In the genomic region with DNA sequence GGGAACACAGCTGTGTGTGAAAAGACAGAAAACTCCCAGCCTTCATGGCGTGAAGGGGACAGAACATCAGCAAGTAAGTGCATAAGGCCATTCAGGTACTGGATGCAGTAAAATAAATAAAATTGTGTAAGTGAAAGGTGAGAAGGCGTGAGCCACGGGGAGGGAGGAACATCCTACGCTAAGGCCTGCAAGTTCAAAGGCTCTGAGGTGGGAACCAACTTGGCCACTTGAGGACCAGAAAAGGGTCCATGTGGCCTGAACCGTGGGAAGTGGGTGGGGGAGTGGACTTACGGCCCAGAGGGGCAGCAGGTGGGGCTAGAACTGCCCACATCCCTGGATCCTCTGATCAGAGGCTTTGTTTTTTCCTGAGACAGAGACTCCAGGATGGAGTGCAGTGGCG, we compare ENCODE assay signal across 7 cellular contexts. TPM values are rescaled to one million over a fixed set of nuclear protein-coding genes. Genes with fewer than 3 reads are reported as not detected.
DNase-seq lines count a peak whose midpoint lies in the region; ATAC-seq and TF ChIP-seq lines count a peak whose summit lies in the region.
"Had no signal": no experiment of that assay in that cellular context is flagged by ENCODE, and none has a peak within 500 bp of the region (broad histone marks: within the 10 kb centered on the region; RNA-seq: fewer than 3 reads in every experiment).

No MANE protein-coding gene starts in this region.

- TF ChIP-seq CTCF in endothelial cell (IDR thresholded peaks at IDR 0.05; ENCODE audit: unreplicated experiment): no peak

- no peaks in the 10 kb centered on the region for H3K36me3 Mint-ChIP-seq in activated T-cell treated with anti-CD3 and anti-CD28 coated beads, Interleukin-2, amount 50 U/mL, for 4 hours (ENCODE audit: insufficient read depth)
- no peaks in the 10 kb centered on the region for H3K36me3 Mint-ChIP-seq in endothelial cell (ENCODE audit: low read depth, unreplicated experiment)
- no peaks in the 10 kb centered on the region for H3K36me3 Mint-ChIP-seq in stimulated activated effector memory CD8-positive, alpha-beta T cell treated with anti-CD3 and anti-CD28 coated beads, Interleukin-12 subunit alpha, Interleukin-12 subunit beta, amount 100 ng/mL, for 72 hours
- H3K36me3 Mint-ChIP-seq: activated CD8-positive, alpha-beta memory T cell treated with anti-CD3 and anti-CD28 coated beads, Interleukin-2, amount 10 ng/mL, durations not matched to agents 7 days and 5 days had no signal

- ATAC-seq in activated T-cell treated with anti-CD3 and anti-CD28 coated beads, Interleukin-2, amount 50 U/mL, for 4 hours: no peak
- ATAC-seq in stimulated activated effector memory CD8-positive, alpha-beta T cell treated with anti-CD3 and anti-CD28 coated beads, Interleukin-12 subunit alpha, Interleukin-12 subunit beta, amount 100 ng/mL, for 72 hours: no peak
- no peak for ATAC-seq in HG03039 (IDR thresholded peaks at IDR 0.05; ENCODE audit: unreplicated experiment)

- H3K4me3 Mint-ChIP-seq in activated T-cell treated with anti-CD3 and anti-CD28 coated beads, Interleukin-2, amount 50 U/mL, for 4 hours: peak overlapping the region; percentile 26
- H3K4me3 Mint-ChIP-seq in endothelial cell (ENCODE audit: unreplicated experiment): peak overlapping the region; percentile 77
- H3K4me3 Mint-ChIP-seq in stimulated activated effector memory CD8-positive, alpha-beta T cell treated with anti-CD3 and anti-CD28 coated beads, Interleukin-12 subunit alpha, Interleukin-12 subunit beta, amount 100 ng/mL, for 72 hours: no peak overlapping the region

- no peaks in the 10 kb centered on the region for H3K9me3 Mint-ChIP-seq in activated T-cell treated with anti-CD3 and anti-CD28 coated beads, Interleukin-2, amount 50 U/mL, for 4 hours
- H3K9me3 Mint-ChIP-seq in endothelial cell (ENCODE audit: unreplicated experiment): no peaks in the 10 kb centered on the region
- H3K9me3 Mint-ChIP-seq in stimulated activated effector memory CD8-positive, alpha-beta T cell treated with anti-CD3 and anti-CD28 coated beads, Interleukin-12 subunit alpha, Interleukin-12 subunit beta, amount 100 ng/mL, for 72 hours: no peaks in the 10 kb centered on the region

- DNase-seq in activated T-cell treated with anti-CD3 and anti-CD28 coated beads, Interleukin-2, amount 50 U/mL, for 4 hours: no peak
- DNase-seq in activated T-cell treated with anti-CD3 and anti-CD28 coated beads, Interleukin-2, amount 50 U/mL, for 1 hour: no peak
- no peak for DNase-seq in endothelial cell (ENCODE audit: low spot score)
- DNase-seq in stimulated activated effector memory CD8-positive, alpha-beta T cell treated with anti-CD3 and anti-CD28 coated beads, Interleukin-12 subunit alpha, Interleukin-12 subunit beta, amount 100 ng/mL, for 72 hours (ENCODE audit: low spot score in 2 of 2): no peak
- DNase-seq in AML-193 (lab: John Stamatoyannopoulos, UW): no peak
- DNase-seq: activated CD8-positive, alpha-beta memory T cell treated with anti-CD3 and anti-CD28 coated beads, Interleukin-2, amount 10 ng/mL, durations not matched to agents 7 days and 5 days had no signal

- no peaks in the 10 kb centered on the region for H3K27me3 Mint-ChIP-seq in activated T-cell treated with anti-CD3 and anti-CD28 coated beads, Interleukin-2, amount 50 U/mL, for 4 hours (ENCODE audit: low read depth)
- H3K27me3 Mint-ChIP-seq in endothelial cell (ENCODE audit: unreplicated experiment): peaks cover 9% of the 10 kb centered on the region
- H3K27me3 Mint-ChIP-seq: activated CD8-positive, alpha-beta memory T cell treated with anti-CD3 and anti-CD28 coated beads, Interleukin-2, amount 10 ng/mL, durations not matched to agents 7 days and 5 days had no signal

- H3K4me1 Mint-ChIP-seq in activated T-cell treated with anti-CD3 and anti-CD28 coated beads, Interleukin-2, amount 50 U/mL, for 4 hours (ENCODE audit: low read depth): peaks cover 9% of the 10 kb centered on the region
- no peaks in the 10 kb centered on the region for H3K4me1 Mint-ChIP-seq in endothelial cell (ENCODE audit: unreplicated experiment)
- H3K4me1 Mint-ChIP-seq in stimulated activated effector memory CD8-positive, alpha-beta T cell treated with anti-CD3 and anti-CD28 coated beads, Interleukin-12 subunit alpha, Interleukin-12 subunit beta, amount 100 ng/mL, for 72 hours: peaks cover 6% of the 10 kb centered on the region

- H3K27ac Mint-ChIP-seq in endothelial cell (ENCODE audit: unreplicated experiment): no peak overlapping the region
- peak overlapping the region; percentile 50 for H3K27ac Mint-ChIP-seq in stimulated activated effector memory CD8-positive, alpha-beta T cell treated with anti-CD3 and anti-CD28 coated beads, Interleukin-12 subunit alpha, Interleukin-12 subunit beta, amount 100 ng/mL, for 72 hours
- H3K27ac Mint-ChIP-seq: activated CD8-positive, alpha-beta memory T cell treated with anti-CD3 and anti-CD28 coated beads, Interleukin-2, amount 10 ng/mL, durations not matched to agents 7 days and 5 days had no signal

RNA-seq across cellular contexts. Expression of a gene that starts 0.9 kb away (rescaled TPM):
- total RNA-seq in activated T-cell treated with anti-CD3 and anti-CD28 coated beads, Interleukin-2, amount 50 U/mL, for 4 hours: 1 to 10 TPM; 2.3 to 3.2 (median 2.9) TPM
- total RNA-seq in endothelial cell (ENCODE audit: unreplicated experiment): 10.9 TPM

RNA-seq across cellular contexts. Expression of a gene that starts 7.9 kb away (rescaled TPM):
- total RNA-seq in activated T-cell treated with anti-CD3 and anti-CD28 coated beads, Interleukin-2, amount 50 U/mL, for 4 hours: 10 to 100 TPM; 23.1 to 25.5 (median 24.7) TPM
- 10.4 TPM for total RNA-seq in endothelial cell (ENCODE audit: unreplicated experiment)

RNA-seq across cellular contexts. Expression of a gene that starts 13.3 kb away (rescaled TPM):
- total RNA-seq in activated T-cell treated with anti-CD3 and anti-CD28 coated beads, Interleukin-2, amount 50 U/mL, for 4 hours: 100 to 1,000 TPM; 118 to 141 (median 129) TPM
- total RNA-seq in endothelial cell (ENCODE audit: unreplicated experiment): 151 TPM
